ENCODE assay signal across 16 cellular contexts in genomic region chr10:33753389-33753788, GRCh38.
"Had no signal": no experiment of that assay in that cellular context is flagged by ENCODE, and none has a peak within 500 bp of the region (broad histone marks: within the 10 kb centered on the region; RNA-seq: fewer than 3 reads in every experiment).

No MANE protein-coding gene starts in this region.

- H3K9me3 ChIP-seq: esophagus muscularis mucosa, heart right ventricle, left lung, lower lobe of right lung had no signal

- H3K36me3 ChIP-seq: esophagus muscularis mucosa, heart right ventricle, left lung, lower lobe of right lung had no signal

- ATAC-seq: foreskin keratinocyte, heart right ventricle, left cardiac atrium, left lung, left ventricle myocardium superior, lower lobe of right lung had no signal

- H3K27me3 ChIP-seq: esophagus muscularis mucosa, heart right ventricle, left lung had no signal

- H3K4me3 ChIP-seq: coronary artery, dorsolateral prefrontal cortex, esophagus muscularis mucosa, heart right ventricle, left lung, lower lobe of right lung had no signal

- H3K27ac ChIP-seq: coronary artery, dorsolateral prefrontal cortex, esophagus muscularis mucosa, foreskin keratinocyte, heart right ventricle, left lung, lower lobe of right lung had no signal

- DNase-seq: dermis blood vessel endothelial cell; dorsolateral prefrontal cortex; effector CD4-positive, alpha-beta T cell; effector memory CD4-positive, alpha-beta T cell; foreskin keratinocyte; glutamatergic neuron; head of caudate nucleus; heart right ventricle; hippocampal formation; left cardiac atrium; left lung; left ventricle myocardium superior; lower lobe of right lung; mesenchymal stem cell had no signal

- H3K4me1 ChIP-seq: foreskin keratinocyte, left lung had no signal
